Comparison of ENCODE assay signal across 12 cellular contexts in the genomic region with DNA sequence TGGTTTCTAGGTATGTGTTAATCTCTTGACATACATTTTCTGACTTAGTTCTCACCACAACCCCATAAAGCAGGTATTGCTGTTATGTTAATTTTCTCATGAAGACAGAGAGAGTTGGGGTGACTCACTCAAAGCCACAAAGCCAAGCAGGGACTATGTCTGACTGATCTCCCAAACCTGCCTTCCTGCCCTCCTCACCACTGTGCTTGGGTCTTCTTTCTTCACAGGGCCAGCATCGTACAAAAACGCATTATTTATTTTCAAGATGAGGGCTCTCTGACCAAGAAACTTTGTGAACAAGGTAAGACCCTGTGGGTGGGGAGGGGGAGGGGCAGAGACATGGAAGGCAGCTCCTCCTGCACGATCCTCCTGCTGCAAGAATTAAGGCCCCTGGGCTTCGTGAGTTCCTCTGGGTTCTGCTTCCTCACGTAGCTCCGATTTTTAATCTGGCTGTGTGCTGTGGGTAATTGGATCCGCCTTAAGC.
DNase-seq lines count a peak whose midpoint lies in the region; ATAC-seq and TF ChIP-seq lines count a peak whose summit lies in the region.
"Had no signal": no experiment of that assay in that cellular context is flagged by ENCODE, and none has a peak within 500 bp of the region (broad histone marks: within the 10 kb centered on the region; RNA-seq: fewer than 3 reads in every experiment).

No MANE protein-coding gene starts in this region.

- H3K4me3 Mint-ChIP-seq in nephron progenitor cell = no peak overlapping the region

- no peaks in the 10 kb centered on the region for H3K9me3 Mint-ChIP-seq in nephron progenitor cell

- peak overlapping the region in 1 of 10 donors; percentile 2 for H3K27ac ChIP-seq in heart right ventricle
- H3K27ac ChIP-seq: BLaER1, PC-9, spleen had no signal

- ATAC-seq in heart right ventricle = no peak
- ATAC-seq: HCT116 had no signal

- H3K27ac Mint-ChIP-seq in nephron progenitor cell = peak overlapping the region; percentile 53

- H3K36me3 Mint-ChIP-seq in nephron progenitor cell (ENCODE audit: low read depth) = peaks cover 4% of the 10 kb centered on the region

- H3K36me3 ChIP-seq in heart right ventricle = no peaks in the 10 kb centered on the region
- H3K36me3 ChIP-seq: BLaER1, spleen had no signal

- peak; percentile 25 for DNase-seq in CD1c-positive myeloid dendritic cell (ENCODE audit: extremely low spot score)
- peak; percentile 53 for DNase-seq in T follicular helper cell (ENCODE audit: low read depth)
- peak; percentile 76 for DNase-seq in activated effector memory CD4-positive, alpha-beta T cell treated with anti-CD3 and anti-CD28 coated beads, Interleukin-2, amount 50 U/mL, for 16 hours
- no peak for DNase-seq in nephron progenitor cell
- DNase-seq in amniotic stem cell (lab: John Stamatoyannopoulos, UW) = no peak
- no peak for DNase-seq in putamen (ENCODE audit: low spot score)
- DNase-seq in NCI-H526 (lab: John Stamatoyannopoulos, UW) = no peak
- no peak for DNase-seq in heart right ventricle
- DNase-seq: spleen had no signal

- peaks cover 6% of the 10 kb centered on the region for H3K27me3 Mint-ChIP-seq in nephron progenitor cell (ENCODE audit: low read depth, poor library complexity)

- TF ChIP-seq CTCF in nephron progenitor cell (IDR thresholded peaks at IDR 0.05) (no peak), heart right ventricle (IDR thresholded peaks at IDR 0.05) (no peak)

- WGBS in heart right ventricle, 2 donors = 87 to 91% methylated on average over 7 of the region's 7 CpGs

- peaks cover 0 to 11% (median 0%) of the 10 kb centered on the region in 7 donors for H3K27me3 ChIP-seq in heart right ventricle
- H3K27me3 ChIP-seq: BLaER1, spleen had no signal

- peaks cover 30% of the 10 kb centered on the region for H3K4me1 Mint-ChIP-seq in nephron progenitor cell

- intact Hi-C loops in heart right ventricle (cut with DNase I) = no loop called here

- no peak overlapping the region for H3K4me3 ChIP-seq in heart right ventricle
- H3K4me3 ChIP-seq: BLaER1, PC-9, spleen had no signal

- peaks cover 0 to 19% (median 0%) of the 10 kb centered on the region in 9 donors for H3K4me1 ChIP-seq in heart right ventricle

- no peaks in the 10 kb centered on the region for H3K9me3 ChIP-seq in heart right ventricle
- H3K9me3 ChIP-seq: BLaER1, spleen had no signal

Comparison
In these comparisons a context has a peak if more than half of its experiments do, and no peak if none do; other contexts are left out.
1. DNase-seq: peak in CD1c-positive myeloid dendritic cell (single experiment), T follicular helper cell (single experiment) and activated effector memory CD4-positive, alpha-beta T cell treated with anti-CD3 and anti-CD28 coated beads, Interleukin-2, amount 50 U/mL, for 16 hours (single experiment); none in nephron progenitor cell (single experiment), amniotic stem cell (single experiment), putamen (single experiment), NCI-H526 (0 of 2) and heart right ventricle (0 of 2).